In the genomic region with DNA sequence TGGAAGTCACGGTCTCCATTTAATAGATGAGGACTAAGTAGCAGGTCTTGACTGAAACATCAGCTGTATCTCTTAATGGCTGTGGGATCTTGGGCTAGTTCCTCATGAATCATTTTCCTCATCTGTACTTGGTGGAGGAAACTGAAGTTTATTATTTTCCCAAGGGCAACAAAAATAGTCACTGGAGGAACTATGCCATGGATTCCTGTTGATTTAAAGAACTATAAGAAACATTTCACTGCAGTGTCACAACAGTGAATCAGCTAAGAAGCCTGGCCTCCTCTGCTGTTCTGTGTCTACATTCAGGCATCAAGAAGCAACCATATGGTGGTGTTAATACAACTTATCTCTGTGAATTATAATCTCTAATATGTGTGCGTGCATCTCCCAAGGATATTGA, we compare ENCODE assay signal across 18 cellular contexts.
"Had no signal": no experiment of that assay in that cellular context is flagged by ENCODE, and none has a peak within 500 bp of the region (broad histone marks: within the 10 kb centered on the region; RNA-seq: fewer than 3 reads in every experiment).

No MANE protein-coding gene starts in this region.

- H3K27me3 Mint-ChIP-seq: brain had no signal

- H3K36me3 ChIP-seq: esophagus squamous epithelium, upper lobe of right lung had no signal

- H3K9me3 ChIP-seq: esophagus squamous epithelium, testis, upper lobe of right lung had no signal

- H3K4me3 ChIP-seq: esophagus squamous epithelium, lung, testis, upper lobe of right lung had no signal

- H3K4me3 Mint-ChIP-seq: activated CD8-positive, alpha-beta T cell treated with anti-CD3 and anti-CD28 coated beads, Interleukin-2, amount 10 ng/mL, durations not matched to agents 7 days and 5 days; activated T-helper 1 cell treated with anti-CD3 and anti-CD28 coated beads, Interleukin-12 subunit alpha, Interleukin-12 subunit beta, Interleukin-2, Interleukin-4 antibody, amounts not matched to agents 30 ng/mL and 10 ng/mL and 1 ng/mL, durations not matched to agents 14 hours and 24 hours and 36 hours; brain; immature natural killer cell; naive thymus-derived CD4-positive, alpha-beta T cell; T-helper 1 cell treated with Interleukin-12 subunit alpha and Interleukin-12 subunit beta and Interleukin-4 antibody, amounts not matched to agents 30 μg/mL and 1 μg/mL, for 36 hours; WTC11 had no signal

- H3K27me3 ChIP-seq: esophagus squamous epithelium, testis, upper lobe of right lung had no signal

- H3K27ac ChIP-seq: esophagus squamous epithelium, testis, upper lobe of right lung had no signal

- H3K27ac Mint-ChIP-seq: activated CD8-positive, alpha-beta T cell treated with anti-CD3 and anti-CD28 coated beads, Interleukin-2, amount 10 ng/mL, durations not matched to agents 7 days and 5 days; activated T-helper 1 cell treated with anti-CD3 and anti-CD28 coated beads, Interleukin-12 subunit alpha, Interleukin-12 subunit beta, Interleukin-2, Interleukin-4 antibody, amounts not matched to agents 30 ng/mL and 10 ng/mL and 1 ng/mL, durations not matched to agents 14 hours and 24 hours and 36 hours; immature natural killer cell; naive thymus-derived CD4-positive, alpha-beta T cell; T-helper 1 cell treated with Interleukin-12 subunit alpha and Interleukin-12 subunit beta and Interleukin-4 antibody, amounts not matched to agents 30 μg/mL and 1 μg/mL, for 36 hours; WTC11 had no signal

- DNase-seq: activated CD4-positive, alpha-beta T cell treated with anti-CD3 and anti-CD28 coated beads for 48 hours; activated CD8-positive, alpha-beta T cell treated with anti-CD3 and anti-CD28 coated beads, Interleukin-2, amount 10 ng/mL, durations not matched to agents 7 days and 5 days; activated naive CD4-positive, alpha-beta T cell; esophagus squamous epithelium; glutamatergic neuron; immature natural killer cell; left colon; naive thymus-derived CD4-positive, alpha-beta T cell; right cardiac atrium; stimulated activated CD4-positive, alpha-beta T cell treated with anti-CD3 and anti-CD28 coated beads, Interleukin-12 subunit alpha, Interleukin-12 subunit beta, amount 100 ng/mL, for 4 hours; stimulated activated naive CD4-positive, alpha-beta T cell treated with Interleukin-2 at 50 U/mL for 16 hours; testis; upper lobe of right lung had no signal

- H3K4me1 ChIP-seq: esophagus squamous epithelium, testis, upper lobe of right lung had no signal

- H3K9me3 Mint-ChIP-seq: activated T-helper 1 cell treated with anti-CD3 and anti-CD28 coated beads, Interleukin-12 subunit alpha, Interleukin-12 subunit beta, Interleukin-2, Interleukin-4 antibody, amounts not matched to agents 30 ng/mL and 10 ng/mL and 1 ng/mL, durations not matched to agents 14 hours and 24 hours and 36 hours; immature natural killer cell; naive thymus-derived CD4-positive, alpha-beta T cell; T-helper 1 cell treated with Interleukin-12 subunit alpha and Interleukin-12 subunit beta and Interleukin-4 antibody, amounts not matched to agents 30 μg/mL and 1 μg/mL, for 36 hours; WTC11 had no signal

- ATAC-seq: activated CD8-positive, alpha-beta T cell treated with anti-CD3 and anti-CD28 coated beads, Interleukin-2, amount 10 ng/mL, durations not matched to agents 7 days and 5 days; left colon; naive thymus-derived CD4-positive, alpha-beta T cell; right cardiac atrium; upper lobe of right lung; WTC11 had no signal

- H3K36me3 Mint-ChIP-seq: brain; naive thymus-derived CD4-positive, alpha-beta T cell; WTC11 had no signal

- H3K4me1 Mint-ChIP-seq: immature natural killer cell; naive thymus-derived CD4-positive, alpha-beta T cell had no signal
